Comparison of ENCODE assay signal across 8 cellular contexts in the genomic region with DNA sequence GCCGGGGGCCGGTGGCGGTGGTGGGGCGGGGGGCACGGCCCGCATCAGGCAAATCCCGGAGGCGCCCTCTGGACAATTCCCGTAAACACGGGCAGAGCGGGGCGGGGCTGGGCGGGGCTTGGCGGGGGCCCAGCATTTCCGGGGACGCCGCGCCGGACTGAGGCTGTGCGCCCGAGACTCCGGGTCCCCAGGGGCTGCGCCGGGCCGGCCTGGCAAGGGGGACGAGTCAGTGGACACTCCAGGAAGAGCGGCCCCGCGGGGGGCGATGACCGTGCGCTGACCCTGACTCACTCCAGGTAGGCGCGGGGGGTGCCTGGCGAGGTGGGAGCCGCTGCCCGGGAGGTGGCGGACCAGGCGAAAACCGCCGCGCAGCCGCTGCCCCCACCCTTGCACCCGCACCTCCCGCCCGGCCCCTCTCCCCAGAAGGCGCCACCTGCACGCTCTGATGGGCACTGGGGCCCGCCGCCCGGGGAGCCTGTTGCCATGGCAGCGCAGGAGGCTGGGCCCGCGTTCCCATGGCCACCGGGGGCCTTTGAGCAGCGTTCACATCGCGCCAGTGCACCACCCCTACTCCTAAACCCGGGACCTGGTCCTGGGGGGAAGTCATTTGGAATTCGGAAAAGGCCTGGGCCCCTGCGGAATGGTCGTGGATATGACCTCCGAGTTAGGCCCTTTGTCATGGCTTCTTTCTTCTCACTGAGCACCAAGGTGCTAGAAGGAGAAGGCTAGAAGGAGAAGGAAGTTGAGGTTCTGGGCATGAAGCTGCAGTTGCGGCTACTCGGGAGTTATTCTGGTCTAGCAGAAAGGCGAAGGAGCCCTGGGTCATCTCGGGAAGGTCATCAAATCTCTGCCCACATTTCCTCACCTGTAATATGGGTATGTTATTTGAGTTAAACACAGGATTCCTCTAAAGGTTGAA. TPM values are rescaled to one million over a fixed set of nuclear protein-coding genes. Genes with fewer than 3 reads are reported as not detected.
DNase-seq lines count a peak whose midpoint lies in the region; ATAC-seq, FAIRE-seq and TF ChIP-seq lines count a peak whose summit lies in the region.

No MANE protein-coding gene starts in this region.

- H3K27me3 ChIP-seq in ACC112 (ENCODE audit: insufficient read depth, low read length) (no peaks in the 10 kb centered on the region), HepG2 (ENCODE audit: control insufficient read depth in 1 of 2, insufficient read depth in 2 of 2, low read length in 2 of 2) (peaks cover 0 to 3% of the 10 kb centered on the region in 2 experiments; a peak in 1 of 5 replicates)

- CTCF ChIA-PET in HepG2 (lab: Yijun Ruan, JAX; ENCODE audit: low intra/inter-chr PET ratio, low total read pairs), result no interaction called here

- no peaks in the 10 kb centered on the region for H4K20me1 ChIP-seq in HepG2 (ENCODE audit: insufficient read depth, low read length)

- TF ChIP-seq CTCF in coronary artery (IDR thresholded peaks at IDR 0.05), result no peak
- TF ChIP-seq CTCF in HepG2 (CRISPR knock-in tag; IDR thresholded peaks at IDR 0.05), result no peak

- 13% methylated on average over 22 of the region's 67 CpGs for WGBS in HepG2 (ENCODE audit: low lambda C conversion rate)

- peaks cover 10% of the 10 kb centered on the region for H3K4me1 ChIP-seq in ACC112 (ENCODE audit: control insufficient read depth, insufficient read depth, low read length, unreplicated experiment)
- H3K4me1 ChIP-seq in HepG2 (ENCODE audit: insufficient read depth, low read length), result peaks cover 34% of the 10 kb centered on the region

- no peak for TF ChIP-seq EP300 in HepG2 (IDR thresholded peaks at IDR 0.05; ENCODE audit: low read depth in 2 of 2, low read length in 2 of 2)
- TF ChIP-seq EP300 in HepG2 (CRISPR knock-in tag; IDR thresholded peaks at IDR 0.05; ENCODE audit: borderline replicate concordance), result no peak

- TF ChIP-seq RAD21 in HepG2 (CRISPR knock-in tag; IDR thresholded peaks at IDR 0.05), result peak; percentile 38

- POLR2A ChIA-PET in HepG2 (lab: Yijun Ruan, JAX), result no interaction called here

- H3K27ac ChIP-seq in ACC112 (ENCODE audit: low read depth, low read length), result 0 out of 2 replicates have a peak overlapping the region, but pooled peaks have one; percentile 36
- peak overlapping the region; percentile 89 to 95 for H3K27ac ChIP-seq in coronary artery
- H3K27ac ChIP-seq in HepG2 (ENCODE audit: extremely low read length, insufficient read depth, low read length), result no peak overlapping the region

- TSS peak; percentile 60 for BruUV-seq in HepG2 (replicated peaks; lab: Mats Ljungman, UMichigan)

- peak overlapping the region; percentile 58 for H3K9ac ChIP-seq in HepG2 (ENCODE audit: insufficient read depth, low read depth, low read length)

- DNase-seq in NCI-H2171 (lab: John Stamatoyannopoulos, UW) (peak; percentile 70), coronary artery (ENCODE audit: low spot score) (peak; percentile 80), HepG2 (ENCODE audit: low spot score) (peak; percentile 54)
- peak; percentile 36 to 39 for DNase-seq in stimulated activated CD4-positive, alpha-beta T cell treated with anti-CD3 and anti-CD28 coated beads, Interleukin-4, amount 100 ng/mL, for 4 hours

- in situ Hi-C loops in HepG2 (cut with HindIII; ENCODE audit: extremely low pct_ligation_motif_present, low pct_unique_long_range_greater_than_20kb), result no loop called here

- TF ChIP-seq POLR2A in HepG2 (IDR thresholded peaks at IDR 0.05; ENCODE audit: insufficient read depth in 1 of 2, low read depth in 2 of 2, low read length in 2 of 2), result peak in 1 of 2 experiments; percentile 57; a peak in 1 of 4 replicates

- intact Hi-C loops in HepG2 (cut with micrococcal nuclease; ENCODE audit: unreplicated experiment), result no loop called here

- peak; percentile 49 for ATAC-seq in GM18517 (IDR thresholded peaks at IDR 0.05; ENCODE audit: unreplicated experiment)
- peak; percentile 72 for ATAC-seq in HG02885 (IDR thresholded peaks at IDR 0.05; ENCODE audit: poor library complexity, unreplicated experiment)
- ATAC-seq in activated CD4-positive, CD25-positive, alpha-beta regulatory T cell treated with anti-CD3 and anti-CD28 coated beads, Interleukin-2, amount 50 U/mL, for 24 hours, result peak; percentile 68 to 77
- ATAC-seq in HepG2, result peak; percentile 89

- H3K9me3 ChIP-seq in HepG2 (ENCODE audit: low read length), result no peaks in the 10 kb centered on the region

- H2AFZ ChIP-seq in ACC112 (ENCODE audit: low read length, unreplicated experiment) (peak overlapping the region; percentile 96), HepG2 (ENCODE audit: low read length) (no peak overlapping the region)

- no peak for FAIRE-seq in HepG2 (lab: Jason Lieb, UNC)

- H3K4me3 ChIP-seq in ACC112 (ENCODE audit: low read depth, low read length), result peak overlapping the region; percentile 85
- peak overlapping the region; percentile 79 for H3K4me3 ChIP-seq in coronary artery
- peak overlapping the region; percentile 59 to 89 (median 79) for H3K4me3 ChIP-seq in HepG2 (replicated peaks in 1 of 3; ENCODE audit: insufficient read depth in 1 of 3, low read depth in 2 of 3, low read length in 3 of 3)

- no peaks in the 10 kb centered on the region for H3K79me2 ChIP-seq in ACC112 (ENCODE audit: control insufficient read depth, insufficient read depth, low read length, unreplicated experiment)
- no peaks in the 10 kb centered on the region for H3K79me2 ChIP-seq in HepG2 (ENCODE audit: insufficient read depth, low read length)

- H3K36me3 ChIP-seq in ACC112 (ENCODE audit: insufficient read depth, low read length), result no peaks in the 10 kb centered on the region
- no peaks in the 10 kb centered on the region for H3K36me3 ChIP-seq in HepG2 (replicated peaks in 1 of 2; ENCODE audit: control insufficient read depth in 1 of 2, insufficient read depth in 2 of 2, low read length in 2 of 2)

- H3K4me2 ChIP-seq in HepG2 (ENCODE audit: low read depth, low read length), result peak overlapping the region; percentile 90

RNA-seq across cellular contexts. Expression of a gene that starts 16.1 kb away (rescaled TPM):
- 1.3 and 2.1 TPM in 2 replicates for total RNA-seq in HepG2 (2016; rRNA removed; fragmentation: Illumina TruSeq; extraction: Trizol)
- total RNA-seq in HepG2 (2016; cell fraction: cytosol; rRNA removed; fragmentation: Illumina TruSeq; extraction: Trizol; ENCODE audit: low read depth), result 2.8 and 3.6 TPM in 2 replicates
- total RNA-seq in HepG2 (2016; cell fraction: insoluble cytoplasmic fraction; rRNA removed; fragmentation: Illumina TruSeq; extraction: Trizol), result 1.8 and 2.7 TPM in 2 replicates
- 1.5 and 1.8 TPM in 2 replicates for total RNA-seq in HepG2 (2016; cell fraction: membrane; rRNA removed; fragmentation: Illumina TruSeq; extraction: Trizol)
- 4.4 and 5.3 TPM in 2 replicates for total RNA-seq in HepG2 (2016; cell fraction: nucleus; rRNA removed; fragmentation: Illumina TruSeq; extraction: Trizol)
- 17.0 and 31.8 TPM in 2 replicates for polyA plus RNA-seq in HepG2 (2011; rRNA removed)
- polyA plus RNA-seq in HepG2 (2011; cell fraction: cytosol; rRNA removed), result 11.3 and 13.8 TPM in 2 replicates
- polyA plus RNA-seq in HepG2 (2011; cell fraction: nucleus; rRNA removed), result 63.8 and 71.1 TPM in 2 replicates
- polyA plus RNA-seq in HepG2 (2012), result 11.2 and 22.4 TPM in 2 replicates
- 0.40 and 0.47 TPM in 2 replicates for polyA plus RNA-seq in HepG2 (2016; cell fraction: cytosol; fragmentation: Illumina TruSeq; extraction: Trizol; ENCODE audit: low read depth)
- polyA plus RNA-seq in HepG2 (2016; cell fraction: insoluble cytoplasmic fraction; fragmentation: Illumina TruSeq; extraction: Trizol; ENCODE audit: low read depth), result 2.0 and 2.2 TPM in 2 replicates
- polyA plus RNA-seq in HepG2 (2016; cell fraction: membrane; fragmentation: Illumina TruSeq; extraction: Trizol; ENCODE audit: low read depth), result 0.70 and 1.2 TPM in 2 replicates
- polyA plus RNA-seq in HepG2 (2016; cell fraction: nucleus; fragmentation: Illumina TruSeq; extraction: Trizol; ENCODE audit: insufficient read depth, low read depth), result 14.4 and 14.8 TPM in 2 replicates
- polyA minus RNA-seq in HepG2 (2011; rRNA and poly(A)+ RNA removed; ENCODE audit: low replicate concordance), result 42.2 and 71.8 TPM in 2 replicates
- polyA minus RNA-seq in HepG2 (2011; cell fraction: cytosol; rRNA and poly(A)+ RNA removed), result 25.4 and 35.9 TPM in 2 replicates
- 35.4 and 39.4 TPM in 2 replicates for polyA minus RNA-seq in HepG2 (2011; cell fraction: nucleus; rRNA and poly(A)+ RNA removed)

RNA-seq across cellular contexts. Expression of a gene that starts 48.7 kb away (rescaled TPM):
- total RNA-seq in HepG2 (2016; rRNA removed; fragmentation: Illumina TruSeq; extraction: Trizol), result 38.7 and 52.4 TPM in 2 replicates
- 18.8 and 20.6 TPM in 2 replicates for total RNA-seq in HepG2 (2016; cell fraction: cytosol; rRNA removed; fragmentation: Illumina TruSeq; extraction: Trizol; ENCODE audit: low read depth)
- total RNA-seq in HepG2 (2016; cell fraction: insoluble cytoplasmic fraction; rRNA removed; fragmentation: Illumina TruSeq; extraction: Trizol), result 43.1 and 52.3 TPM in 2 replicates
- total RNA-seq in HepG2 (2016; cell fraction: membrane; rRNA removed; fragmentation: Illumina TruSeq; extraction: Trizol), result 30.4 and 35.8 TPM in 2 replicates
- 22.1 and 24.2 TPM in 2 replicates for total RNA-seq in HepG2 (2016; cell fraction: nucleus; rRNA removed; fragmentation: Illumina TruSeq; extraction: Trizol)
- polyA plus RNA-seq in HepG2 (2011; rRNA removed), result 72.7 and 73.6 TPM in 2 replicates
- 50.7 and 83.9 TPM in 2 replicates for polyA plus RNA-seq in HepG2 (2011; cell fraction: cytosol; rRNA removed)
- polyA plus RNA-seq in HepG2 (2011; cell fraction: nucleus; rRNA removed), result 47.6 and 49.0 TPM in 2 replicates
- 22.9 and 33.8 TPM in 2 replicates for polyA plus RNA-seq in HepG2 (2012)
- polyA plus RNA-seq in HepG2 (2016; cell fraction: cytosol; fragmentation: Illumina TruSeq; extraction: Trizol; ENCODE audit: low read depth), result 38.0 and 44.9 TPM in 2 replicates
- 88.2 and 89.6 TPM in 2 replicates for polyA plus RNA-seq in HepG2 (2016; cell fraction: insoluble cytoplasmic fraction; fragmentation: Illumina TruSeq; extraction: Trizol; ENCODE audit: low read depth)
- polyA plus RNA-seq in HepG2 (2016; cell fraction: membrane; fragmentation: Illumina TruSeq; extraction: Trizol; ENCODE audit: low read depth), result 44.3 and 53.1 TPM in 2 replicates
- 71.0 and 73.3 TPM in 2 replicates for polyA plus RNA-seq in HepG2 (2016; cell fraction: nucleus; fragmentation: Illumina TruSeq; extraction: Trizol; ENCODE audit: insufficient read depth, low read depth)
- polyA minus RNA-seq in HepG2 (2011; rRNA and poly(A)+ RNA removed; ENCODE audit: low replicate concordance), result 45.8 and 91.0 TPM in 2 replicates
- 10.3 and 12.9 TPM in 2 replicates for polyA minus RNA-seq in HepG2 (2011; cell fraction: cytosol; rRNA and poly(A)+ RNA removed)
- polyA minus RNA-seq in HepG2 (2011; cell fraction: nucleus; rRNA and poly(A)+ RNA removed), result 5.7 TPM in 2 replicates

RNA-seq across cellular contexts. Expression of a gene that starts 49.0 kb away (rescaled TPM):
- total RNA-seq in HepG2 (2016; rRNA removed; fragmentation: Illumina TruSeq; extraction: Trizol), result 4.3 and 5.0 TPM in 2 replicates
- total RNA-seq in HepG2 (2016; cell fraction: cytosol; rRNA removed; fragmentation: Illumina TruSeq; extraction: Trizol; ENCODE audit: low read depth), result 1.2 TPM in 2 replicates
- total RNA-seq in HepG2 (2016; cell fraction: insoluble cytoplasmic fraction; rRNA removed; fragmentation: Illumina TruSeq; extraction: Trizol), result 5.0 and 6.6 TPM in 2 replicates
- total RNA-seq in HepG2 (2016; cell fraction: membrane; rRNA removed; fragmentation: Illumina TruSeq; extraction: Trizol), result 2.4 and 2.8 TPM in 2 replicates
- total RNA-seq in HepG2 (2016; cell fraction: nucleus; rRNA removed; fragmentation: Illumina TruSeq; extraction: Trizol), result 4.7 and 4.8 TPM in 2 replicates
- polyA plus RNA-seq in HepG2 (2011; rRNA removed), result 1.5 and 2.2 TPM in 2 replicates
- 0.83 and 1.3 TPM in 2 replicates for polyA plus RNA-seq in HepG2 (2011; cell fraction: cytosol; rRNA removed)
- polyA plus RNA-seq in HepG2 (2011; cell fraction: nucleus; rRNA removed), result 6.5 and 7.4 TPM in 2 replicates
- polyA plus RNA-seq in HepG2 (2012), result 0.84 and 1.2 TPM in 2 replicates
- polyA plus RNA-seq in HepG2 (2016; cell fraction: cytosol; fragmentation: Illumina TruSeq; extraction: Trizol; ENCODE audit: low read depth), result 0.17 and 0.42 TPM in 2 replicates
- 2.4 and 3.1 TPM in 2 replicates for polyA plus RNA-seq in HepG2 (2016; cell fraction: insoluble cytoplasmic fraction; fragmentation: Illumina TruSeq; extraction: Trizol; ENCODE audit: low read depth)
- 0.72 and 0.86 TPM in 2 replicates for polyA plus RNA-seq in HepG2 (2016; cell fraction: membrane; fragmentation: Illumina TruSeq; extraction: Trizol; ENCODE audit: low read depth)
- polyA plus RNA-seq in HepG2 (2016; cell fraction: nucleus; fragmentation: Illumina TruSeq; extraction: Trizol; ENCODE audit: insufficient read depth, low read depth), result 2.7 and 3.3 TPM in 2 replicates
- polyA minus RNA-seq in HepG2 (2011; rRNA and poly(A)+ RNA removed; ENCODE audit: low replicate concordance), result 18.9 and 23.4 TPM in 2 replicates
- polyA minus RNA-seq in HepG2 (2011; cell fraction: cytosol; rRNA and poly(A)+ RNA removed), result 1.2 and 3.0 TPM in 2 replicates
- polyA minus RNA-seq in HepG2 (2011; cell fraction: nucleus; rRNA and poly(A)+ RNA removed), result 12.5 and 15.4 TPM in 2 replicates
